8 cellular contexts compared by ENCODE assay signal in the genomic region with DNA sequence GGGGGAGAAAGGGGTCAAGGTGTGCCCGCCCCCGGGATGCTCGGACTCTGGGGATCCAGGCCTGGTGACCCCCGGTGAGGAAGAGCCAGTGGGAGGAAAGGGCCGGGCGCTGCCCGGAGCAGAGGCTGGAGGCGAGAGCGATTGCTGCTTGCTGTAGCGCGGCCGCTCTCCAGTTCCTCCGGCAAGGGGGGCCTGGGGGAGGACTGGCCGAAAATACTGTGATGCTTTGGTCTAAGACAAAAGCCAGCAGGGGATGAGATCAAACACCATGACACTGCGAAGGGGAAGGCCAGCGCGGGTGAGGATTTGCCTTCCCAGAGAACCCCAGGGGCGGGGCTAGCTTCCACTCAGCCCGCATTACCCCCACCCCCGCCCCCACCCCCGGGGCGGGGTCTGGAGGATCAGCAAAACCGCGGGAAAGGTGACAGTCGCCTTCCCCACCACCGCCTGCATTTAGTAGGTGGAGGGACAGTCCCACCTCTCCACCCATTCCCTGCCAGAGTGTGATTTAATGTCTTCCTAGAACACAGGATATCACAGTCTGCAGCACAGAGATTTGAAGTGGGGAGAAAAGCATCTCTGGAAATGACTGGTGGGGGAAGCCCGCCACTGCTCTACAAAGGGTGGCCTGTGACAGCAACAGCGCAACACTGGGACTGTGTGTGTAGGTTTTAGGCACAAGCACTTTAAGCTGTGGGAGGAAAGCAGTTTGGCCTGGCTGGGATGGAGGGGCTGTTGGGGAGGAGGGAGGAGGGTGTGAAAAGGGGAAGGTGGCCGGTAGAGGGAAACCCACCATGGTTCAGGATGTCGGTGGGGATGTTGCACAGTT. TPM values are rescaled to one million over a fixed set of nuclear protein-coding genes. Genes with fewer than 3 reads are reported as not detected.
DNase-seq lines count a peak whose midpoint lies in the region; ATAC-seq and TF ChIP-seq lines count a peak whose summit lies in the region.

No MANE protein-coding gene starts in this region.

- no peaks in the 10 kb centered on the region for H3K36me3 ChIP-seq in KMS-11 (ENCODE audit: insufficient read depth)
- no peaks in the 10 kb centered on the region for H3K36me3 ChIP-seq in parathyroid adenoma (ENCODE audit: control insufficient read depth, insufficient read depth, low read length)

- H3K27me3 ChIP-seq in KMS-11 (ENCODE audit: insufficient read depth, low read depth) = no peaks in the 10 kb centered on the region
- no peaks in the 10 kb centered on the region for H3K27me3 ChIP-seq in parathyroid adenoma (ENCODE audit: control insufficient read depth, insufficient read depth, low read length)

- H3K4me3 ChIP-seq in KMS-11 (IDR thresholded peaks at IDR 0.05; ENCODE audit: insufficient read depth, low read depth, low read length) (no peak overlapping the region), parathyroid adenoma (ENCODE audit: low read depth, low read length) (no peak overlapping the region)

- H3K27ac Mint-ChIP-seq in glutamatergic neuron (ENCODE audit: unreplicated experiment) = peak overlapping the region; percentile 80

- H3K79me2 ChIP-seq in KMS-11 (ENCODE audit: insufficient read depth, low read depth) (no peaks in the 10 kb centered on the region), parathyroid adenoma (no peaks in the 10 kb centered on the region)

- H3K4me2 ChIP-seq in KMS-11 (peak overlapping the region; percentile 86), parathyroid adenoma (ENCODE audit: low read length) (peak overlapping the region; percentile 67)

- peak; percentile 85 for ATAC-seq in GM21737 (IDR thresholded peaks at IDR 0.05; ENCODE audit: unreplicated experiment)

- H3K9ac ChIP-seq in KMS-11 (peak overlapping the region; percentile 93), parathyroid adenoma (no peak overlapping the region)

- H3K4me1 ChIP-seq in KMS-11 (ENCODE audit: low read depth, poor library complexity, severe bottlenecking) = peaks cover 23% of the 10 kb centered on the region
- H3K4me1 ChIP-seq in parathyroid adenoma = peaks cover 9% of the 10 kb centered on the region

- POLR2A ChIA-PET in RWPE1 (lab: Yijun Ruan, JAX; ENCODE audit: low non-redundant PET) = no interaction called here

- H3K4me1 Mint-ChIP-seq in glutamatergic neuron (ENCODE audit: low read depth, unreplicated experiment) = peaks cover 28% of the 10 kb centered on the region

- H3K27me3 Mint-ChIP-seq in glutamatergic neuron (ENCODE audit: unreplicated experiment) = peaks cover 7% of the 10 kb centered on the region

- TF ChIP-seq CTCF in KMS-11 (conservative IDR thresholded peaks at IDR 0.05; ENCODE audit: low read depth, low read length) = no peak
- TF ChIP-seq CTCF in RWPE1 (conservative IDR thresholded peaks at IDR 0.05; ENCODE audit: low read depth) = no peak
- no peak for TF ChIP-seq CTCF in glutamatergic neuron (IDR thresholded peaks at IDR 0.05; ENCODE audit: partially characterized antibody, unreplicated experiment)
- TF ChIP-seq CTCF in parathyroid adenoma (IDR thresholded peaks at IDR 0.05) = no peak

- no peaks in the 10 kb centered on the region for H3K36me3 Mint-ChIP-seq in glutamatergic neuron (ENCODE audit: unreplicated experiment)

- H3K4me3 Mint-ChIP-seq in glutamatergic neuron (ENCODE audit: unreplicated experiment) = peak overlapping the region; percentile 78

- DNase-seq in DMS153 (lab: John Stamatoyannopoulos, UW) (peak; percentile 86), RWPE1 (ENCODE audit: low spot score) (no peak), glutamatergic neuron (peak; percentile 74), ureter (ENCODE audit: low spot score) (peak; percentile 70)
- DNase-seq in activated effector memory CD4-positive, alpha-beta T cell treated with anti-CD3 and anti-CD28 coated beads, Interleukin-2, amount 50 U/mL, for 16 hours = peak; percentile 93

- peak overlapping the region; percentile 79 for H3K27ac ChIP-seq in KMS-11
- peak overlapping the region; percentile 44 for H3K27ac ChIP-seq in RWPE1
- H3K27ac ChIP-seq in parathyroid adenoma = peak overlapping the region; percentile 2

- CTCF ChIA-PET in RWPE1 (lab: Yijun Ruan, JAX) = interaction anchor here (0.6 kb wide), 1 partner anchor 666 kb away, joined by 10 read pairs; no protein-coding TSS in a partner anchor

- H4K20me1 ChIP-seq in KMS-11 (ENCODE audit: insufficient read depth) = no peaks in the 10 kb centered on the region

- peaks cover 12% of the 10 kb centered on the region for H3K9me3 Mint-ChIP-seq in glutamatergic neuron (ENCODE audit: unreplicated experiment)

- H2AFZ ChIP-seq in KMS-11 (ENCODE audit: low read depth) = peak overlapping the region; percentile 95
- H2AFZ ChIP-seq in parathyroid adenoma = peak overlapping the region; percentile 81

- no peaks in the 10 kb centered on the region for H3K9me3 ChIP-seq in parathyroid adenoma (ENCODE audit: control insufficient read depth, low read length)

RNA-seq across cellular contexts. Expression of gene MRC2, which starts 25.7 kb away (rescaled TPM):
- 24.0 TPM for total RNA-seq in glutamatergic neuron (ENCODE audit: unreplicated experiment)
- total RNA-seq in ureter = 40.0 TPM

Comparison
In these comparisons a context has a peak if more than half of its experiments do, and no peak if none do; other contexts are left out.
1. H3K27ac ChIP-seq: peak in every context shown above with its lines; median percentile 79 in KMS-11; 44 in RWPE1; 2 in parathyroid adenoma.